13 cellular contexts compared by ENCODE assay signal in genomic region chr2:202429164-202429980, GRCh38. TPM values are rescaled to one million over a fixed set of nuclear protein-coding genes. Genes with fewer than 3 reads are reported as not detected.
DNase-seq lines count a peak whose midpoint lies in the region; ATAC-seq and TF ChIP-seq lines count a peak whose summit lies in the region.
"Had no signal": no experiment of that assay in that cellular context is flagged by ENCODE, and none has a peak within 500 bp of the region (broad histone marks: within the 10 kb centered on the region; RNA-seq: fewer than 3 reads in every experiment).

No MANE protein-coding gene starts in this region.

- no peak overlapping the region for H4K91ac ChIP-seq in mesenchymal stem cell (ENCODE audit: low read length)

- H3K27ac ChIP-seq in SJSA1: peak overlapping the region; percentile 59
- peak overlapping the region; percentile 72 to 87 (median 76) for H3K27ac ChIP-seq in esophagus muscularis mucosa (replicated peaks in 1 of 4)
- no peak overlapping the region for H3K27ac ChIP-seq in mesenchymal stem cell (ENCODE audit: low read length, poor library complexity, severe bottlenecking)
- H3K27ac ChIP-seq in upper lobe of left lung: peak overlapping the region; percentile 36 to 78 (median 60)

- no peak overlapping the region for H2BK120ac ChIP-seq in mesenchymal stem cell (ENCODE audit: low read depth, low read length)

- peak in 1 of 2 experiments; percentile 9 for DNase-seq in SJSA1 (ENCODE audit: low read depth in 1 of 2, low spot score in 2 of 2)
- DNase-seq in esophagus muscularis mucosa (ENCODE audit: extremely low spot score): no peak
- DNase-seq in mesenchymal stem cell: peak; percentile 89
- DNase-seq in upper lobe of left lung: no peak
- no peak for DNase-seq in NCI-H2107 treated with DMSO at 0.1 percent for 48 hours (lab: John Stamatoyannopoulos, UW; ENCODE audit: unreplicated experiment)
- DNase-seq in NCI-H2029 treated with DMSO at 0.1 percent for 48 hours (lab: John Stamatoyannopoulos, UW): no peak
- no peak for DNase-seq in SHP77 treated with DMSO at 0.1 percent for 48 hours (lab: John Stamatoyannopoulos, UW)
- DNase-seq: activated T-cell treated with anti-CD3 and anti-CD28 coated beads, Interleukin-2, amount 50 U/mL, for 1 hour; DMS153; glutamatergic neuron; NCI-H2171; Peyer's patch; stimulated activated CD4-positive, alpha-beta T cell treated with anti-CD3 and anti-CD28 coated beads, Interleukin-15, amount 100 ng/mL, for 24 hours had no signal

- H3K36me3 ChIP-seq in SJSA1 (peaks cover 8% of the 10 kb centered on the region), esophagus muscularis mucosa (no peaks in the 10 kb centered on the region), mesenchymal stem cell (ENCODE audit: control insufficient read depth in 1 of 2, insufficient read depth in 2 of 2, low read depth in 1 of 2, low read length in 2 of 2) (peaks cover 0 to 3% of the 10 kb centered on the region in 2 experiments), upper lobe of left lung (no peaks in the 10 kb centered on the region)
- H3K36me3 ChIP-seq: Peyer's patch had no signal

- H2AK5ac ChIP-seq in mesenchymal stem cell (ENCODE audit: low read length, severe bottlenecking): no peak overlapping the region

- WGBS in esophagus muscularis mucosa: 62% methylated on average over 6 of the region's 6 CpGs
- 67% methylated on average over 4 of the region's 6 CpGs for WGBS in mesenchymal stem cell
- 61 to 62% methylated on average over 6 of the region's 6 CpGs for WGBS in upper lobe of left lung, 2 donors

- H3K27me3 ChIP-seq in SJSA1 (replicated peaks) (no peaks in the 10 kb centered on the region), esophagus muscularis mucosa (no peaks in the 10 kb centered on the region), mesenchymal stem cell (ENCODE audit: control insufficient read depth in 1 of 2, insufficient read depth in 1 of 2, low read length in 2 of 2) (no peaks in the 10 kb centered on the region), upper lobe of left lung (no peaks in the 10 kb centered on the region)
- H3K27me3 ChIP-seq: Peyer's patch had no signal

- no peak overlapping the region for H3K23ac ChIP-seq in mesenchymal stem cell (ENCODE audit: low read length in 2 of 2)

- peaks cover 32% of the 10 kb centered on the region for H3K79me1 ChIP-seq in mesenchymal stem cell (replicated peaks; ENCODE audit: low read length, poor library complexity, severe bottlenecking)

- peak overlapping the region in 1 of 2 experiments; percentile 29 for H3K4ac ChIP-seq in mesenchymal stem cell (ENCODE audit: low read depth in 1 of 2, low read length in 2 of 2)

- H4K8ac ChIP-seq in mesenchymal stem cell (ENCODE audit: low read length): no peak overlapping the region

- ATAC-seq in upper lobe of left lung (ENCODE audit: low FRiP score in 2 of 2): peak in 1 of 2 donors; percentile 19

- TF ChIP-seq EP300 in esophagus muscularis mucosa (IDR thresholded peaks at IDR 0.05) (peak; percentile 94), upper lobe of left lung (IDR thresholded peaks at IDR 0.05) (peak; percentile 50 to 95 (median 90))

- H3K14ac ChIP-seq in mesenchymal stem cell (ENCODE audit: low read length in 2 of 2): no peak overlapping the region

- no peak overlapping the region for H2BK5ac ChIP-seq in mesenchymal stem cell (ENCODE audit: low read depth, low read length, poor library complexity, severe bottlenecking)

- no peak overlapping the region for H3K4me2 ChIP-seq in mesenchymal stem cell (ENCODE audit: low read length, poor library complexity, severe bottlenecking)

- no peak for TF ChIP-seq POLR2A in esophagus muscularis mucosa (IDR thresholded peaks at IDR 0.05; ENCODE audit: low read depth)
- no peak for TF ChIP-seq POLR2A in upper lobe of left lung (IDR thresholded peaks at IDR 0.05)

- no peak overlapping the region for H2BK15ac ChIP-seq in mesenchymal stem cell (ENCODE audit: low read depth, poor library complexity, severe bottlenecking)

- peak overlapping the region in 1 of 2 experiments; percentile 69 for H2BK12ac ChIP-seq in mesenchymal stem cell (ENCODE audit: low read length in 2 of 2)

- no peak overlapping the region for H3K4me3 ChIP-seq in SJSA1
- H3K4me3 ChIP-seq in esophagus muscularis mucosa: no peak overlapping the region
- H3K4me3 ChIP-seq in mesenchymal stem cell (ENCODE audit: insufficient read depth in 1 of 2, low read depth in 1 of 2, low read length in 2 of 2): no peak overlapping the region
- H3K4me3 ChIP-seq in upper lobe of left lung: no peak overlapping the region
- H3K4me3 ChIP-seq: Peyer's patch had no signal

- peak overlapping the region; percentile 64 to 70 for H3K18ac ChIP-seq in mesenchymal stem cell (ENCODE audit: low read depth in 1 of 2, low read length in 2 of 2)

- TF ChIP-seq CTCF in esophagus muscularis mucosa (IDR thresholded peaks at IDR 0.05) (no peak), upper lobe of left lung (IDR thresholded peaks at IDR 0.05) (no peak)

- no peak overlapping the region for H2AFZ ChIP-seq in mesenchymal stem cell (ENCODE audit: low read depth, low read length)

- H3K9me3 ChIP-seq in SJSA1 (replicated peaks): no peaks in the 10 kb centered on the region
- H3K9me3 ChIP-seq in esophagus muscularis mucosa: no peaks in the 10 kb centered on the region
- H3K9me3 ChIP-seq in mesenchymal stem cell (ENCODE audit: control insufficient read depth, low read length): no peaks in the 10 kb centered on the region
- H3K9me3 ChIP-seq in upper lobe of left lung: no peaks in the 10 kb centered on the region
- H3K9me3 ChIP-seq: Peyer's patch had no signal

- H3K9ac ChIP-seq in mesenchymal stem cell (ENCODE audit: low read length): no peak overlapping the region

- intact Hi-C loops in esophagus muscularis mucosa (cut with DNase I): loop anchor here (5.0 kb wide), 1 partner anchor 47 kb away; no protein-coding TSS in a partner anchor

- H3K4me1 ChIP-seq in SJSA1 (replicated peaks): peaks cover 24% of the 10 kb centered on the region
- peaks cover 23 to 63% (median 55%) of the 10 kb centered on the region in 4 donors for H3K4me1 ChIP-seq in esophagus muscularis mucosa
- H3K4me1 ChIP-seq in mesenchymal stem cell (ENCODE audit: control insufficient read depth, insufficient read depth, low read depth, low read length): peaks cover 3% of the 10 kb centered on the region
- H3K4me1 ChIP-seq in upper lobe of left lung: peaks cover 6 to 41% (median 32%) of the 10 kb centered on the region in 4 donors
- H3K4me1 ChIP-seq: Peyer's patch had no signal

RNA-seq across cellular contexts. Expression of gene BMPR2, which starts 53.2 kb away (rescaled TPM):
- 19.4 and 35.5 TPM in 2 replicates for total RNA-seq in SJSA1 (2014; rRNA removed; shearing (Covaris generic))
- total RNA-seq in esophagus muscularis mucosa (10 to 100 TPM; 54.8 to 76.7 (median 67.7) TPM), upper lobe of left lung (100 to 1,000 TPM in 1 of 6 donors, 10 to 100 TPM in 5; 23.0 to 133 (median 77.2) TPM)
- 45.5 TPM for polyA plus RNA-seq in mesenchymal stem cell (2013, experiment 1 of 2)
- 43.2 TPM for polyA plus RNA-seq in mesenchymal stem cell (2013, experiment 2 of 2)
